Comparison of ENCODE assay signal across 27 cellular contexts in the genomic region with DNA sequence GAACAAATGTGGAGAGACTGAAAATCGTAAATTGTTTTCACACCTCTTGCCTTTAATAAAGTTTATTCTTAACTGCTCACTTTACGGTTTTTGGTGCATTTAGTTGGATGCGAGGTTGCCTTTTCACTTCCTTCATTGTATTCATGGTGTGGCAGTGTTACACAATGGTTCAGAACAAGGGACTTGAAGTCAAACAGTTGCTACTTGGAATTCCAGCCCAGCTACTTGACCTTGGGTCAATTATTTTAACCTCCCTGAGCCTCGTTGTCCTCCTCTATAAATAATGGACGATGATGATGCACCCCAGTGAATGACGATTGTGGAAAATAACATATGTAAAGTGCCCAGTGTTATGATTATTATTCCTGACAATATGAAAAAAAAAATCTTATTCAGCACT.
"Had no signal": no experiment of that assay in that cellular context is flagged by ENCODE, and none has a peak within 500 bp of the region (broad histone marks: within the 10 kb centered on the region; RNA-seq: fewer than 3 reads in every experiment).

No MANE protein-coding gene starts in this region.

- H3K9me3 Mint-ChIP-seq: activated naive CD8-positive, alpha-beta T cell treated with anti-CD3 and anti-CD28 coated beads, Interleukin-2, amount 10 ng/mL, durations not matched to agents 7 days and 5 days; T-cell had no signal

- DNase-seq: activated CD4-positive, alpha-beta T cell treated with anti-CD3 and anti-CD28 coated beads for 4 hours; activated CD4-positive, alpha-beta T cell treated with anti-CD3 and anti-CD28 coated beads, Interleukin-2, amount 50 U/mL, for 4 hours; activated CD8-positive, alpha-beta memory T cell treated with anti-CD3 and anti-CD28 coated beads, Interleukin-2, amount 50 U/mL, for 48 hours; activated CD8-positive, alpha-beta T cell treated with anti-CD3 and anti-CD28 coated beads, Interleukin-2, amount 10 ng/mL, durations not matched to agents 7 days and 5 days; activated naive CD4-positive, alpha-beta T cell treated with anti-CD3 and anti-CD28 coated beads, Interleukin-2, amount 50 U/mL, for 16 hours; activated naive CD8-positive, alpha-beta T cell treated with anti-CD3 and anti-CD28 coated beads, Interleukin-2, amount 10 ng/mL, durations not matched to agents 7 days and 5 days; activated T-cell treated with anti-CD3 and anti-CD28 coated beads, Interleukin-2, amount 50 U/mL, for 1 hour; adrenal gland; anterior cingulate cortex; caudate nucleus; MM.1S; NCI-H1092 treated with DMSO at 0.1 percent for 48 hours; NCI-H1436; NCI-H187; NCI-H2081; NCI-H510A treated with DMSO at 0.1 percent for 48 hours; NCI-H69; NK-92 treated with Interleukin-12 subunit alpha and Interleukin-12 subunit beta, amount 100 ng/mL, for 24 hours; OCI-M1; RPMI8226; T-cell; T-helper 2 cell; WERI-Rb-1 had no signal

- H3K4me3 ChIP-seq: adrenal gland, breast epithelium, SK-N-MC had no signal

- H3K27me3 ChIP-seq: adrenal gland, breast epithelium had no signal

- H3K27ac Mint-ChIP-seq: activated CD8-positive, alpha-beta T cell treated with anti-CD3 and anti-CD28 coated beads, Interleukin-2, amount 10 ng/mL, durations not matched to agents 7 days and 5 days; activated naive CD8-positive, alpha-beta T cell treated with anti-CD3 and anti-CD28 coated beads, Interleukin-2, amount 10 ng/mL, durations not matched to agents 7 days and 5 days; T-cell had no signal

- H3K4me3 Mint-ChIP-seq: activated CD8-positive, alpha-beta T cell treated with anti-CD3 and anti-CD28 coated beads, Interleukin-2, amount 10 ng/mL, durations not matched to agents 7 days and 5 days; activated naive CD8-positive, alpha-beta T cell treated with anti-CD3 and anti-CD28 coated beads, Interleukin-2, amount 10 ng/mL, durations not matched to agents 7 days and 5 days; T-cell had no signal

- H3K9me3 ChIP-seq: adrenal gland, breast epithelium had no signal

- H3K27me3 Mint-ChIP-seq: activated naive CD8-positive, alpha-beta T cell treated with anti-CD3 and anti-CD28 coated beads, Interleukin-2, amount 10 ng/mL, durations not matched to agents 7 days and 5 days; T-cell had no signal

- H3K27ac ChIP-seq: adrenal gland, breast epithelium, SK-N-MC, WERI-Rb-1 had no signal

- H3K36me3 ChIP-seq: adrenal gland, breast epithelium, WERI-Rb-1 had no signal

- H3K36me3 Mint-ChIP-seq: T-cell had no signal

- H3K4me1 ChIP-seq: breast epithelium had no signal

- ATAC-seq: activated CD8-positive, alpha-beta T cell treated with anti-CD3 and anti-CD28 coated beads, Interleukin-2, amount 10 ng/mL, durations not matched to agents 7 days and 5 days; Panc1; Right ventricle myocardium inferior; T-cell had no signal
